ENCODE assay signal across 9 cellular contexts in genomic region chr5:177327539-177328522, GRCh38. TPM values are rescaled to one million over a fixed set of nuclear protein-coding genes. Genes with fewer than 3 reads are reported as not detected.
DNase-seq lines count a peak whose midpoint lies in the region; ATAC-seq lines count a peak whose summit lies in the region.
"Had no signal": no experiment of that assay in that cellular context is flagged by ENCODE, and none has a peak within 500 bp of the region (broad histone marks: within the 10 kb centered on the region; RNA-seq: fewer than 3 reads in every experiment).

No MANE protein-coding gene starts in this region.

- WGBS in HUES64 = 94% methylated on average over 28 of the region's 28 CpGs

- ATAC-seq in central memory CD8-positive, alpha-beta T cell (replicated peaks; ENCODE audit: extremely low read depth, poor library complexity, severe bottlenecking) = peak; percentile 78
- ATAC-seq in GM18907 (IDR thresholded peaks at IDR 0.05; ENCODE audit: unreplicated experiment) = no peak

- H3K27ac Mint-ChIP-seq in central memory CD8-positive, alpha-beta T cell (ENCODE audit: low read depth) = peak overlapping the region; percentile 70

- DNase-seq in A172 (ENCODE audit: low spot score) = peak; percentile 86
- no peak for DNase-seq in central memory CD8-positive, alpha-beta T cell (ENCODE audit: low spot score in 2 of 2)
- peak; percentile 74 for DNase-seq in myocyte (ENCODE audit: low read depth)
- no peak for DNase-seq in substantia nigra (lab: John Stamatoyannopoulos, UW)
- no peak for DNase-seq in stimulated activated CD4-positive, alpha-beta T cell treated with anti-CD3 and anti-CD28 coated beads, Interleukin-2, amount 100 ng/mL, for 48 hours
- DNase-seq in NCI-H510A treated with DMSO at 0.1 percent for 48 hours (lab: John Stamatoyannopoulos, UW) = no peak
- DNase-seq: activated effector memory CD4-positive, alpha-beta T cell treated with anti-CD3 and anti-CD28 coated beads, Interleukin-2, amount 50 U/mL, for 16 hours had no signal

- H3K9me3 ChIP-seq in HUES64 (ENCODE audit: insufficient read depth, low read depth, low read length) = no peaks in the 10 kb centered on the region

- H3K4me1 Mint-ChIP-seq in central memory CD8-positive, alpha-beta T cell = peaks cover 19% of the 10 kb centered on the region

- peaks cover 22% of the 10 kb centered on the region for H3K36me3 ChIP-seq in HUES64 (ENCODE audit: insufficient read depth, low read length)

- peaks cover 13% of the 10 kb centered on the region for H3K36me3 Mint-ChIP-seq in central memory CD8-positive, alpha-beta T cell (ENCODE audit: insufficient read depth)

- H3K27ac ChIP-seq in HUES64 (ENCODE audit: low read depth, low read length) (peak overlapping the region; percentile 18; the same call in 1 of the 2 replicates), substantia nigra (ENCODE audit: low read depth, low read length, poor library complexity, severe bottlenecking) (no peak overlapping the region)

- H3K4me1 ChIP-seq in HUES64 (ENCODE audit: insufficient read depth, low read length) = peaks cover 9% of the 10 kb centered on the region

- H3K27me3 Mint-ChIP-seq in central memory CD8-positive, alpha-beta T cell = no peaks in the 10 kb centered on the region

- H3K27me3 ChIP-seq in HUES64 (ENCODE audit: insufficient read depth, low read length) = no peaks in the 10 kb centered on the region

- H3K9ac ChIP-seq in HUES64 (ENCODE audit: low read depth, low read length) = peak overlapping the region; percentile 19; the same call in 1 of the 2 replicates

- H3K9me3 Mint-ChIP-seq in central memory CD8-positive, alpha-beta T cell = no peaks in the 10 kb centered on the region

- peak overlapping the region; percentile 55 for H3K4me3 Mint-ChIP-seq in central memory CD8-positive, alpha-beta T cell

- H3K4me3 ChIP-seq in HUES64 (ENCODE audit: low read length) = no peak overlapping the region

RNA-seq across cellular contexts. Expression of gene MXD3, which starts 16.1 kb away (rescaled TPM):
- total RNA-seq in A172 (2014; rRNA removed; shearing (Covaris generic)) = 81.3 and 99.7 TPM in 2 replicates
- polyA plus RNA-seq in HUES64 (2013, experiment 1 of 2) = 7.1 TPM
- polyA plus RNA-seq in HUES64 (2013, experiment 2 of 2) = 11.2 TPM
- 6.4 and 10.8 TPM in 2 replicates for total RNA-seq in myocyte
- 3.0 TPM for polyA plus RNA-seq in myocyte (2012)

RNA-seq across cellular contexts. Expression of gene LMAN2, which starts 23.6 kb away (rescaled TPM):
- total RNA-seq in A172 (2014; rRNA removed; shearing (Covaris generic)) = 361 and 423 TPM in 2 replicates
- polyA plus RNA-seq in HUES64 (2013, experiment 1 of 2) = 124 TPM
- polyA plus RNA-seq in HUES64 (2013, experiment 2 of 2) = 117 TPM
- 155 and 179 TPM in 2 replicates for total RNA-seq in myocyte
- polyA plus RNA-seq in myocyte (2012) = 200 TPM

RNA-seq across cellular contexts. Expression of gene PRELID1, which starts 24.2 kb away (rescaled TPM):
- total RNA-seq in A172 (2014; rRNA removed; shearing (Covaris generic)) = 376 and 403 TPM in 2 replicates
- polyA plus RNA-seq in HUES64 (2013, experiment 1 of 2) = 255 TPM
- polyA plus RNA-seq in HUES64 (2013, experiment 2 of 2) = 239 TPM
- 161 and 219 TPM in 2 replicates for total RNA-seq in myocyte
- polyA plus RNA-seq in myocyte (2012) = 170 TPM

RNA-seq across cellular contexts. Expression of gene RAB24, which starts 24.3 kb away (rescaled TPM):
- 15.3 and 23.1 TPM in 2 replicates for total RNA-seq in A172 (2014; rRNA removed; shearing (Covaris generic))
- polyA plus RNA-seq in HUES64 (2013, experiment 1 of 2) = 8.9 TPM
- polyA plus RNA-seq in HUES64 (2013, experiment 2 of 2) = 9.2 TPM
- 42.6 and 66.3 TPM in 2 replicates for total RNA-seq in myocyte
- 65.4 TPM for polyA plus RNA-seq in myocyte (2012)

RNA-seq across cellular contexts. Expression of gene RGS14, which starts 29.9 kb away (rescaled TPM):
- 28.2 and 36.5 TPM in 2 replicates for total RNA-seq in A172 (2014; rRNA removed; shearing (Covaris generic))
- polyA plus RNA-seq in HUES64 (2013, experiment 1 of 2) = 10.9 TPM
- 13.5 TPM for polyA plus RNA-seq in HUES64 (2013, experiment 2 of 2)
- total RNA-seq in myocyte = 2.5 and 4.1 TPM in 2 replicates
- polyA plus RNA-seq in myocyte (2012) = 0.16 TPM

Comparison
In these comparisons a context has a peak if more than half of its experiments do, and no peak if none do; other contexts are left out.
1. DNase-seq: peak in A172 (single experiment) and myocyte (single experiment); none in central memory CD8-positive, alpha-beta T cell (0 of 2), substantia nigra (0 of 49), stimulated activated CD4-positive, alpha-beta T cell treated with anti-CD3 and anti-CD28 coated beads, Interleukin-2, amount 100 ng/mL, for 48 hours (0 of 2) and NCI-H510A treated with DMSO at 0.1 percent for 48 hours (single experiment).